Comparison of ENCODE assay signal across 19 cellular contexts in genomic region chr18:44961288-44961687, GRCh38.
"Had no signal": no experiment of that assay in that cellular context is flagged by ENCODE, and none has a peak within 500 bp of the region (broad histone marks: within the 10 kb centered on the region; RNA-seq: fewer than 3 reads in every experiment).

No MANE protein-coding gene starts in this region.

- ATAC-seq: activated CD8-positive, alpha-beta T cell treated with anti-CD3 and anti-CD28 coated beads for 36 hours; activated T-helper 17 cell treated with anti-CD3 and anti-CD28 coated beads, Interleukin-2, amount 50 U/mL, for 72 hours; right lobe of liver had no signal

- H3K4me3 ChIP-seq: esophagus muscularis mucosa, mucosa of descending colon, ovary, right lobe of liver, testis had no signal

- H3K9me3 ChIP-seq: esophagus muscularis mucosa, mucosa of descending colon, ovary, right lobe of liver, testis had no signal

- H3K36me3 ChIP-seq: esophagus muscularis mucosa, ovary had no signal

- H3K27me3 ChIP-seq: esophagus muscularis mucosa, ovary, right lobe of liver, testis had no signal

- DNase-seq: activated B cell treated with CpG ODN at 0.5 μM for 24 hours; activated CD4-positive, alpha-beta T cell treated with anti-CD3 and anti-CD28 coated beads, Interleukin-2, amount 10 ng/mL, durations not matched to agents 24 days and 14 days; activated CD8-positive, alpha-beta T cell treated with anti-CD3 and anti-CD28 coated beads for 36 hours; activated naive CD4-positive, alpha-beta T cell; activated naive CD8-positive, alpha-beta T cell treated with anti-CD3 and anti-CD28 coated beads for 36 hours; activated T-cell treated with anti-CD3 and anti-CD28 coated beads, Interleukin-2, amount 50 U/mL, for 1 hour; amniotic stem cell; effector CD8-positive, alpha-beta T cell; mesenchymal stem cell; mucosa of descending colon; naive B cell; ovary; right lobe of liver; small intestine; stimulated activated CD4-positive, alpha-beta T cell treated with anti-CD3 and anti-CD28 coated beads, Interleukin-15, amount 100 ng/mL, for 24 hours; stimulated activated CD4-positive, alpha-beta T cell treated with anti-CD3 and anti-CD28 coated beads, Interleukin-2, amount 100 ng/mL, for 48 hours; testis had no signal

- H3K27ac ChIP-seq: esophagus muscularis mucosa, ovary, right lobe of liver, testis had no signal
